In genomic region chr9:26675055-26675454, GRCh38 we compare ENCODE assay signal across 24 cellular contexts.
DNase-seq lines count a peak whose midpoint lies in the region; ATAC-seq and TF ChIP-seq lines count a peak whose summit lies in the region.
"Had no signal": no experiment of that assay in that cellular context is flagged by ENCODE, and none has a peak within 500 bp of the region (broad histone marks: within the 10 kb centered on the region; RNA-seq: fewer than 3 reads in every experiment).

No MANE protein-coding gene starts in this region.

- WGBS in GM23248 (ENCODE audit: low coverage in 1 of 2, low lambda C conversion rate in 2 of 2, missing lambda C conversion rate in 2 of 2), 2 experiments: 12 to 13% methylated on average over 4 of the region's 4 CpGs

- H3K9me3 Mint-ChIP-seq in natural killer cell treated with Interleukin-12 subunit alpha and Interleukin-12 subunit beta and Interleukin-15 and Interleukin-18, amount 100 ng/mL, for 72 hours: peaks cover 9% of the 10 kb centered on the region

- no peaks in the 10 kb centered on the region for H3K79me2 ChIP-seq in osteoblast (ENCODE audit: insufficient read depth, low read length)
- no peaks in the 10 kb centered on the region for H3K79me2 ChIP-seq in GM23248 (ENCODE audit: insufficient read depth)

- in situ Hi-C loops in GM23248 (cut with MboI): no loop called here

- H3K36me3 Mint-ChIP-seq in natural killer cell treated with Interleukin-12 subunit alpha and Interleukin-12 subunit beta and Interleukin-15 and Interleukin-18, amount 100 ng/mL, for 72 hours: no peaks in the 10 kb centered on the region
- H3K36me3 Mint-ChIP-seq: CD4-positive, CD25-positive, alpha-beta regulatory T cell had no signal

- no peak for TF ChIP-seq CTCF in osteoblast (IDR thresholded peaks at IDR 0.05; ENCODE audit: extremely low read depth, low read depth, low read length)

- no peaks in the 10 kb centered on the region for H3K9me3 ChIP-seq in MG63
- H3K9me3 ChIP-seq in osteoblast (ENCODE audit: low read depth, low read length): no peaks in the 10 kb centered on the region
- H3K9me3 ChIP-seq in GM23248 (ENCODE audit: low read depth): no peaks in the 10 kb centered on the region
- H3K9me3 ChIP-seq: BLaER1, SJSA1 had no signal

- H3K27ac ChIP-seq in osteoblast (ENCODE audit: low read depth, low read length): no peak overlapping the region
- no peak overlapping the region for H3K27ac ChIP-seq in GM23248
- H3K27ac ChIP-seq: BLaER1, PC-9, SJSA1 had no signal

- H3F3A ChIP-seq in GM23248 (ENCODE audit: insufficient read depth): no peaks in the 10 kb centered on the region

- H2AFZ ChIP-seq in osteoblast (ENCODE audit: low read length): no peak overlapping the region
- no peak overlapping the region for H2AFZ ChIP-seq in GM23248
- H2AFZ ChIP-seq: PC-9 had no signal

- peak; percentile 26 for DNase-seq in MG63
- peak; percentile 64 for DNase-seq in astrocyte of the hippocampus (ENCODE audit: low read depth, low spot score)
- DNase-seq in osteoblast (ENCODE audit: insufficient read length, low spot score, missing footprints): peak; percentile 39
- no peak for DNase-seq in GM23248
- DNase-seq in natural killer cell treated with Interleukin-12 subunit alpha and Interleukin-12 subunit beta and Interleukin-15 and Interleukin-18, amount 100 ng/mL, for 72 hours (ENCODE audit: low spot score): no peak
- DNase-seq: CD4-positive, CD25-positive, alpha-beta regulatory T cell; DMS53; GDM1; Kasumi-1; NCI-H2029; NCI-H446; NCI-H524 treated with DMSO at 0.1 percent for 48 hours; NCI-H774; PC-9; Right ventricle myocardium superior; RPMI8226; T-helper 1 cell had no signal

- H3K9ac ChIP-seq in GM23248: no peak overlapping the region
- H3K9ac ChIP-seq: BLaER1 had no signal

- H3K36me3 ChIP-seq in MG63 (no peaks in the 10 kb centered on the region), osteoblast (ENCODE audit: insufficient read depth, low read length) (no peaks in the 10 kb centered on the region), GM23248 (ENCODE audit: low read depth) (no peaks in the 10 kb centered on the region)
- H3K36me3 ChIP-seq: BLaER1, SJSA1 had no signal

- H3K27ac Mint-ChIP-seq in natural killer cell treated with Interleukin-12 subunit alpha and Interleukin-12 subunit beta and Interleukin-15 and Interleukin-18, amount 100 ng/mL, for 72 hours: no peak overlapping the region
- H3K27ac Mint-ChIP-seq: CD4-positive, CD25-positive, alpha-beta regulatory T cell had no signal

- H3K4me1 ChIP-seq in osteoblast (ENCODE audit: insufficient read depth, low read length): no peaks in the 10 kb centered on the region
- no peaks in the 10 kb centered on the region for H3K4me1 ChIP-seq in GM23248 (ENCODE audit: insufficient read depth)
- H3K4me1 ChIP-seq: SJSA1 had no signal

- no peaks in the 10 kb centered on the region for H3K9me2 ChIP-seq in GM23248 (ENCODE audit: insufficient read depth)

- no peak overlapping the region for H3K4me3 Mint-ChIP-seq in natural killer cell treated with Interleukin-12 subunit alpha and Interleukin-12 subunit beta and Interleukin-15 and Interleukin-18, amount 100 ng/mL, for 72 hours
- H3K4me3 Mint-ChIP-seq: CD4-positive, CD25-positive, alpha-beta regulatory T cell had no signal

- no peak overlapping the region for H3K4me3 ChIP-seq in MG63
- no peak overlapping the region for H3K4me3 ChIP-seq in osteoblast (ENCODE audit: insufficient read depth, low read length)
- H3K4me3 ChIP-seq in GM23248: no peak overlapping the region
- H3K4me3 ChIP-seq: BLaER1, GM12878, K562, PC-9, SJSA1 had no signal

- H3K27me3 Mint-ChIP-seq in natural killer cell treated with Interleukin-12 subunit alpha and Interleukin-12 subunit beta and Interleukin-15 and Interleukin-18, amount 100 ng/mL, for 72 hours: no peaks in the 10 kb centered on the region
- H3K27me3 Mint-ChIP-seq: CD4-positive, CD25-positive, alpha-beta regulatory T cell had no signal

- no peak overlapping the region for H3K4me2 ChIP-seq in osteoblast (ENCODE audit: insufficient read depth, low read length)
- H3K4me2 ChIP-seq in GM23248 (ENCODE audit: unreplicated experiment): no peak overlapping the region
- H3K4me2 ChIP-seq: BLaER1, PC-9 had no signal

- no peaks in the 10 kb centered on the region for H3K4me1 Mint-ChIP-seq in natural killer cell treated with Interleukin-12 subunit alpha and Interleukin-12 subunit beta and Interleukin-15 and Interleukin-18, amount 100 ng/mL, for 72 hours (ENCODE audit: low read depth in 2 of 2)
- H3K4me1 Mint-ChIP-seq: CD4-positive, CD25-positive, alpha-beta regulatory T cell had no signal

- H4K20me1 ChIP-seq in osteoblast (ENCODE audit: insufficient read depth, low read length) (no peaks in the 10 kb centered on the region), GM23248 (ENCODE audit: insufficient read depth) (no peaks in the 10 kb centered on the region)
- H4K20me1 ChIP-seq: BLaER1 had no signal

- ATAC-seq in HG02840 (IDR thresholded peaks at IDR 0.05; ENCODE audit: low FRiP score, unreplicated experiment): no peak
- ATAC-seq in natural killer cell treated with Interleukin-12 subunit alpha and Interleukin-12 subunit beta and Interleukin-15 and Interleukin-18, amount 100 ng/mL, for 72 hours: no peak
- ATAC-seq in HG02884 (IDR thresholded peaks at IDR 0.05; ENCODE audit: unreplicated experiment): no peak
- ATAC-seq: GM12878, HCT116, K562 had no signal

- no peaks in the 10 kb centered on the region for H3K27me3 ChIP-seq in MG63
- no peaks in the 10 kb centered on the region for H3K27me3 ChIP-seq in osteoblast (ENCODE audit: insufficient read depth, low read length)
- no peaks in the 10 kb centered on the region for H3K27me3 ChIP-seq in GM23248 (replicated peaks; ENCODE audit: insufficient read depth)
- H3K27me3 ChIP-seq: BLaER1, SJSA1 had no signal

Comparison
In these comparisons a context has a peak if more than half of its experiments do, and no peak if none do; other contexts are left out.
1. DNase-seq: peak in MG63 (single experiment), astrocyte of the hippocampus (single experiment) and osteoblast (single experiment); none in GM23248 (single experiment) and natural killer cell treated with Interleukin-12 subunit alpha and Interleukin-12 subunit beta and Interleukin-15 and Interleukin-18, amount 100 ng/mL, for 72 hours (single experiment).